8 cellular contexts compared by ENCODE assay signal in the genomic region with DNA sequence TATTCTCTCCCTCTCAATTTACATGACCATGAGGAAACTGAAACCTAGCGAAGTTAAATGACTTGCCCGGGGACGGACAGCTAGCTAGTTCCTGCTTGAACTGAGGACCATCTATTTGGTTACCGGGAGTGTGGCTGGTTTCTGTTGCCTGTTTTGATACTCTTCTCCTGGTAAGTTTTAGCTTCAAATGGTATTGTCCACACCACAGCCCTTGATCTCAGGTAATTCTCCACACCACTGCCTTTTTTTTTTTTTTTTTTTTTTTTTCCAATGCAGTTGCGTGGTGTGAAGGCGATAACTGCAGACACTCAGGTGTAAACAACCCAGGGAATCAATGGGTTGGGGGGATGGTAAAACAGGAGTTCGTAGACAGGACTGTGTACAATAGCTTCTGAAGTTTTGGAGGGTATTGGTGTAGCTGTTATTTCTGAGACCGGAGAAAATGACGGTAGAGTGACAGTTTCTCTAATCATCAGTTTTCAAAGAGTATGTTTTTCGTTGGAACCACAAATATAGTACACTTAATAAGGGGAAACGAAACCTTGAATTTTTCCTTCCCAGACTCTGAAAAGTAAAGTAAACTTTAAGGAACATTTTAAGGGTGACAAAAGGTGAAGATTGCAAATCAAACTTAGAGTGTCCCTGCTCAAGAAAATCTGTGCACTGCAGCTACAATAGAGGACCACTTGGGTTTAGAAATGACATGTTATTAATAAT.
DNase-seq lines count a peak whose midpoint lies in the region; ATAC-seq and TF ChIP-seq lines count a peak whose summit lies in the region.

No MANE protein-coding gene starts in this region.

- H3K4me3 ChIP-seq in vagina (no peak overlapping the region), WERI-Rb-1 (ENCODE audit: low read depth, low read length) (no peak overlapping the region)

- H3K27me3 Mint-ChIP-seq in activated naive CD4-positive, alpha-beta T cell treated with anti-CD3 and anti-CD28 coated beads, Interleukin-2, amount 50 U/mL, for 24 hours, result no peaks in the 10 kb centered on the region
- no peaks in the 10 kb centered on the region for H3K27me3 Mint-ChIP-seq in T-cell

- H3K4me1 Mint-ChIP-seq in activated naive CD4-positive, alpha-beta T cell treated with anti-CD3 and anti-CD28 coated beads, Interleukin-2, amount 50 U/mL, for 24 hours, result peaks cover 38% of the 10 kb centered on the region
- H3K4me1 Mint-ChIP-seq in T-cell, result peaks cover 26 to 36% (median 31%) of the 10 kb centered on the region in 3 donors

- no peak overlapping the region for H3K27ac ChIP-seq in vagina
- no peak overlapping the region for H3K27ac ChIP-seq in WERI-Rb-1

- no peaks in the 10 kb centered on the region for H3K4me1 ChIP-seq in vagina

- H3K36me3 ChIP-seq in vagina, result no peaks in the 10 kb centered on the region
- H3K36me3 ChIP-seq in WERI-Rb-1, result no peaks in the 10 kb centered on the region; the same call in 1 of the 2 replicates

- no peak for TF ChIP-seq POLR2A in vagina (IDR thresholded peaks at IDR 0.05)

- intact Hi-C loops in vagina (cut with DNase I), result no loop called here

- H3K9me3 ChIP-seq in vagina (no peaks in the 10 kb centered on the region), WERI-Rb-1 (ENCODE audit: severe bottlenecking) (no peaks in the 10 kb centered on the region)

- no peaks in the 10 kb centered on the region for H3K9me3 Mint-ChIP-seq in activated naive CD4-positive, alpha-beta T cell treated with anti-CD3 and anti-CD28 coated beads, Interleukin-2, amount 50 U/mL, for 24 hours
- no peaks in the 10 kb centered on the region for H3K9me3 Mint-ChIP-seq in T-cell

- H3K4me3 Mint-ChIP-seq in activated naive CD4-positive, alpha-beta T cell treated with anti-CD3 and anti-CD28 coated beads, Interleukin-2, amount 50 U/mL, for 24 hours, result peak overlapping the region; percentile 69
- H3K4me3 Mint-ChIP-seq in T-cell, result peak overlapping the region; percentile 59 to 74 (median 68)

- CTCF ChIA-PET in T-cell (lab: Charles Lee), result interaction anchor here (0.6 to 0.7 kb wide), 3 partner anchors 30 to 533 kb away, joined by 3 to 7 read pairs (median 5); no protein-coding TSS in a partner anchor

- ATAC-seq in HG02938 (IDR thresholded peaks at IDR 0.05; ENCODE audit: unreplicated experiment) (peak; percentile 64), T-cell (replicated peaks in 1 of 4) (peak in 1 of 4 experiments; percentile 29)

- no peak for TF ChIP-seq CTCF in vagina (IDR thresholded peaks at IDR 0.05)
- TF ChIP-seq CTCF in WERI-Rb-1 (IDR thresholded peaks at IDR 0.05; ENCODE audit: low read depth, low read length), result no peak

- H3K27ac Mint-ChIP-seq in activated naive CD4-positive, alpha-beta T cell treated with anti-CD3 and anti-CD28 coated beads, Interleukin-2, amount 50 U/mL, for 24 hours, result peak overlapping the region; percentile 62
- H3K27ac Mint-ChIP-seq in T-cell, result peak overlapping the region; percentile 55 to 70

- H3K27me3 ChIP-seq in vagina (no peaks in the 10 kb centered on the region), WERI-Rb-1 (ENCODE audit: insufficient read depth, low read depth, severe bottlenecking) (no peaks in the 10 kb centered on the region)

- POLR2A ChIA-PET in T-cell (lab: Charles Lee), result interaction anchor here in 1 of 2 donors (0.5 to 0.9 kb wide), 3 partner anchors 73 to 125 kb away, joined by 3 to 6 read pairs (median 3); no protein-coding TSS in a partner anchor

- no peaks in the 10 kb centered on the region for H3K36me3 Mint-ChIP-seq in activated naive CD4-positive, alpha-beta T cell treated with anti-CD3 and anti-CD28 coated beads, Interleukin-2, amount 50 U/mL, for 24 hours
- peaks cover 8% of the 10 kb centered on the region for H3K36me3 Mint-ChIP-seq in T-cell

- DNase-seq in activated naive CD4-positive, alpha-beta T cell treated with Interleukin-2 at 50 U/mL for 16 hours, result no peak
- DNase-seq in T-cell (peak in 1 of 34 experiments; percentile 5), medulla oblongata (ENCODE audit: extremely low spot score) (peak; percentile 64), vagina (ENCODE audit: extremely low spot score in 2 of 2) (no peak), cerebellar nuclear complex (lab: John Stamatoyannopoulos, UW) (no peak), WERI-Rb-1 (no peak)
